8 cellular contexts compared by ENCODE assay signal in the genomic region with DNA sequence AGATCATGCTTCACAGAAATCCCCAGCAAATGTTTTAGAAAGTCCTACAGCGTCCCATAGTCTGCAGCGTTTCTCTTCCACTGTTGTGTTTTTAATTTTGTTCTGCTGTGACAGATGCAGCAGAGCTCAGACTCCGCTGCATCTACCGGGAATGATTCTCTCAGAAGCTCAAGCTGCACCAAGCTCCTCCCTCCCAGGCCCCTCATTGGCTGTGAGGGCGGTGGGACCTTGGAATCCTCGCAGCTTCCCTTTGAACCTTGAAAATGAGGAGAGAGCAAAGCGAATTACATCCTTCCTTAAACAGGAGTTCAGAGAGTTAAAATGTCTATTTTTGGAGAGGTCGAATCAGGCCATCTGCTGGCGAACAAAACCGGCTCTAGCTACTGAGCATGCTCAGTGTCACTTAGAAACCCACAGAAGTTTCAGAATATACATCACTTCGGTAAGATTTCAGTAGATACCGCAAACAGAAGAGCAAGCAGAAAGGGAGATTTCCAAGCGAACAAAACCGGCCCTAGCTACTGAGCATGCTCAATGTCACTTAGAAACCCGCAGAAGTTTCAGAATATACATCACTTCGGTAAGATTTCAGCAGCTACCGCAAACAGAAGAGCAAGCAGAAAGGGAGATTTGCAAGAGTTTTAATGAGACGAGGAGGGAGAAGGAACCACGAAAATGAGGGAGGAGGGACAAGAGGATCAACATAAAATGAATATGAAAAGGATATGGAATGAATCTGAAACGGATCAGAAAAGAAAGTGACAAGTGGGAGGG. TPM values are rescaled to one million over a fixed set of nuclear protein-coding genes. Genes with fewer than 3 reads are reported as not detected.
DNase-seq lines count a peak whose midpoint lies in the region; ATAC-seq and TF ChIP-seq lines count a peak whose summit lies in the region.

TSS of gene ABCD2 (minus strand) at position 144 of the 774 bp plus-strand sequence. CDS start 188 bp downstream, outside the sequence.

- H3K27ac ChIP-seq in dorsolateral prefrontal cortex = peak within 1 kb of the TSS; percentile 29 to 93 (median 79)
- peak within 1 kb of the TSS; percentile 20 to 41 (median 23) for H3K27ac ChIP-seq in right lobe of liver

- no peaks in the 10 kb centered on the region for H3K27me3 Mint-ChIP-seq in activated CD4-positive, alpha-beta T cell treated with anti-CD3 and anti-CD28 coated beads, Interleukin-2, amount 10 ng/mL, durations not matched to agents 7 days and 5 days

- no peaks in the 10 kb centered on the region for H3K9me3 ChIP-seq in right lobe of liver

- H3K36me3 Mint-ChIP-seq in activated CD4-positive, alpha-beta T cell treated with anti-CD3 and anti-CD28 coated beads, Interleukin-2, amount 10 ng/mL, durations not matched to agents 7 days and 5 days (ENCODE audit: low read depth) = peaks cover 24% of the 10 kb centered on the region

- under 1% methylated on average over 20 of the region's 20 CpGs for WGBS in right lobe of liver (ENCODE audit: insufficient coverage, low coverage, low lambda C conversion rate, missing lambda C conversion rate)

- CTCF ChIA-PET in activated CD4-positive, alpha-beta T cell treated with anti-CD3 and anti-CD28 coated beads, Interleukin-2, amount 10 ng/mL, durations not matched to agents 7 days and 5 days (lab: Charles Lee) = interaction anchor here (0.6 to 1.7 kb wide), 13 partner anchors 9 to 490 kb away, joined by 3 to 9 read pairs (median 3); partner anchors contain the start of gene KIF21A

- POLR2A ChIA-PET in activated CD4-positive, alpha-beta T cell treated with anti-CD3 and anti-CD28 coated beads, Interleukin-2, amount 10 ng/mL, durations not matched to agents 7 days and 5 days (lab: Charles Lee) = interaction anchor here (0.6 to 1.0 kb wide), 3 partner anchors 8 to 446 kb away, joined by 3 read pairs; no protein-coding TSS in a partner anchor

- H3K27ac Mint-ChIP-seq in activated CD4-positive, alpha-beta T cell treated with anti-CD3 and anti-CD28 coated beads, Interleukin-2, amount 10 ng/mL, durations not matched to agents 7 days and 5 days = no peak within 1 kb of the TSS

- intact Hi-C loops in dorsolateral prefrontal cortex (cut with DNase I) = loop anchor here (2.0 to 5.0 kb wide), 2 partner anchors 177 to 253 kb away; partner anchors contain the start of gene KIF21A (in 2 of the 2)
- intact Hi-C loops in right lobe of liver (cut with DNase I) = no loop called here

- no peak within 1 kb of the TSS for H3K4me3 Mint-ChIP-seq in activated CD4-positive, alpha-beta T cell treated with anti-CD3 and anti-CD28 coated beads, Interleukin-2, amount 10 ng/mL, durations not matched to agents 7 days and 5 days

- H3K4me1 Mint-ChIP-seq in activated CD4-positive, alpha-beta T cell treated with anti-CD3 and anti-CD28 coated beads, Interleukin-2, amount 10 ng/mL, durations not matched to agents 7 days and 5 days = peaks cover 31% of the 10 kb centered on the region

- H3K9me3 Mint-ChIP-seq in activated CD4-positive, alpha-beta T cell treated with anti-CD3 and anti-CD28 coated beads, Interleukin-2, amount 10 ng/mL, durations not matched to agents 7 days and 5 days = peaks cover 3% of the 10 kb centered on the region

- peaks cover 0 to 5% (median 0%) of the 10 kb centered on the region in 4 donors for H3K4me1 ChIP-seq in right lobe of liver

- peak within 1 kb of the TSS; percentile 43 to 83 (median 68) for H3K4me3 ChIP-seq in dorsolateral prefrontal cortex
- peak within 1 kb of the TSS; percentile 39 to 58 (median 55) for H3K4me3 ChIP-seq in right lobe of liver

- peak; percentile 81 for DNase-seq in AG20443 (ENCODE audit: low spot score)
- DNase-seq in NCI-H526 (lab: John Stamatoyannopoulos, UW) = peak; percentile 44 to 68
- peak; percentile 88 for DNase-seq in activated CD4-positive, alpha-beta T cell treated with anti-CD3 and anti-CD28 coated beads, Interleukin-2, amount 10 ng/mL, durations not matched to agents 7 days and 5 days
- peak in 9 of 10 donors; percentile 54 to 86 (median 79) for DNase-seq in dorsolateral prefrontal cortex
- peak; percentile 26 to 49 (median 45) for DNase-seq in right lobe of liver
- DNase-seq in stimulated activated CD4-positive, alpha-beta T cell treated with anti-CD3 and anti-CD28 coated beads, Interleukin-4, amount 100 ng/mL, for 4 hours = peak; percentile 40 to 71

- TF ChIP-seq CTCF in dorsolateral prefrontal cortex (IDR thresholded peaks at IDR 0.05 in 54 of 56, conservative IDR thresholded peaks at IDR 0.05 in 2 of 56; ENCODE audit: low read depth in 1 of 56, partially characterized antibody in 56 of 56) (peak in 44 of 56 donors; percentile 6 to 66 (median 35)), right lobe of liver (IDR thresholded peaks at IDR 0.05) (peak in 2 of 4 donors; percentile 14 to 16)

- H3K27me3 ChIP-seq in dorsolateral prefrontal cortex (no peaks in the 10 kb centered on the region), right lobe of liver (no peaks in the 10 kb centered on the region)

- no peak for TF ChIP-seq POLR2A in right lobe of liver (IDR thresholded peaks at IDR 0.05)

- ATAC-seq in GM19025 (IDR thresholded peaks at IDR 0.05; ENCODE audit: low read depth, unreplicated experiment) (peak; percentile 66), HG03196 (IDR thresholded peaks at IDR 0.05; ENCODE audit: unreplicated experiment) (peak; percentile 75), right lobe of liver (peak; percentile 89 to 93 (median 91))

- H3K36me3 ChIP-seq in right lobe of liver = no peaks in the 10 kb centered on the region

RNA-seq across cellular contexts. Expression of gene ABCD2, which starts in this region (rescaled TPM):
- total RNA-seq in activated CD4-positive, alpha-beta T cell treated with anti-CD3 and anti-CD28 coated beads, Interleukin-2, amount 10 ng/mL, durations not matched to agents 7 days and 5 days = 10 to 100 TPM; 23.5 TPM
- total RNA-seq in dorsolateral prefrontal cortex = 10 to 100 TPM in 90 of 120 experiments, 1 to 10 TPM in 30; 3.5 to 19.6 (median 11.8) TPM
- total RNA-seq in right lobe of liver = under 1 TPM in 4 of 6 experiments, not detected in 2; 0.05 to 0.25 (median 0.09) TPM

Comparison
In these comparisons a context has a peak if more than half of its experiments do, and no peak if none do; other contexts are left out.
1. Peak in every context shown above with its lines: DNase-seq, ATAC-seq, H3K4me3 ChIP-seq and H3K27ac ChIP-seq.
2. Peak in DNase-seq, ATAC-seq, H3K4me3 ChIP-seq and H3K27ac ChIP-seq in right lobe of liver; RNA of the gene not detected or under 1 TPM.
3. intact Hi-C loops: an anchor here in dorsolateral prefrontal cortex (2.0 to 5.0 kb wide); none called in right lobe of liver.